ENCODE assay signal across 13 cellular contexts in genomic region chr22:36196254-36197064, GRCh38. TPM values are rescaled to one million over a fixed set of nuclear protein-coding genes. Genes with fewer than 3 reads are reported as not detected.
DNase-seq lines count a peak whose midpoint lies in the region; ATAC-seq and TF ChIP-seq lines count a peak whose summit lies in the region.
"Had no signal": no experiment of that assay in that cellular context is flagged by ENCODE, and none has a peak within 500 bp of the region (broad histone marks: within the 10 kb centered on the region; RNA-seq: fewer than 3 reads in every experiment).

No MANE protein-coding gene starts in this region.

- no peak overlapping the region for H3K9ac ChIP-seq in parathyroid adenoma

- no peak for DNase-seq in right cardiac atrium
- DNase-seq in Right ventricle myocardium superior: no peak
- peak; percentile 55 for DNase-seq in fibroblast of peridontal ligament (ENCODE audit: extremely low read depth)
- no peak for DNase-seq in effector memory CD4-positive, alpha-beta T cell
- DNase-seq in activated effector memory CD4-positive, alpha-beta T cell treated with anti-CD3 and anti-CD28 coated beads, Interleukin-2, amount 50 U/mL, for 16 hours: no peak
- DNase-seq: activated CD4-positive, alpha-beta memory T cell treated with anti-CD3 and anti-CD28 coated beads, Interleukin-2, amount 10 ng/mL, durations not matched to agents 7 days and 5 days; NCI-H446 treated with DMSO at 0.1 percent for 48 hours; stimulated activated naive CD8-positive, alpha-beta T cell treated with anti-CD3 and anti-CD28 coated beads, Interleukin-15, amount 100 ng/mL, for 72 hours had no signal

- intact Hi-C loops in right cardiac atrium (cut with DNase I): loop anchor here in 3 of 4 donors (5.0 to 10.0 kb wide), 4 partner anchors 46 to 91 kb away; no protein-coding TSS in a partner anchor
- intact Hi-C loops in Right ventricle myocardium superior (cut with DNase I): loop anchor here (5.0 kb wide), 2 partner anchors 41 to 81 kb away; partner anchors contain the start of gene APOL2

- peak overlapping the region; percentile 60 for H3K27ac ChIP-seq in right cardiac atrium (ENCODE audit: low read length)
- H3K27ac ChIP-seq in parathyroid adenoma: peak overlapping the region; percentile 11
- no peak overlapping the region for H3K27ac ChIP-seq in effector memory CD4-positive, alpha-beta T cell (ENCODE audit: insufficient read depth, low read length, poor library complexity, severe bottlenecking)
- H3K27ac ChIP-seq: neutrophil had no signal

- H3K36me3 ChIP-seq in parathyroid adenoma (ENCODE audit: control insufficient read depth, insufficient read depth, low read length): no peaks in the 10 kb centered on the region
- no peaks in the 10 kb centered on the region for H3K36me3 ChIP-seq in effector memory CD4-positive, alpha-beta T cell (ENCODE audit: control insufficient read depth, insufficient read depth, low read length)
- H3K36me3 ChIP-seq: esophagus muscularis mucosa, neutrophil had no signal

- no peak overlapping the region for H3K4me2 ChIP-seq in parathyroid adenoma (ENCODE audit: low read length)

- TF ChIP-seq CTCF in parathyroid adenoma (IDR thresholded peaks at IDR 0.05): no peak

- H3K9me3 ChIP-seq in right cardiac atrium (ENCODE audit: control insufficient read depth, low read length) (no peaks in the 10 kb centered on the region), parathyroid adenoma (ENCODE audit: control insufficient read depth, low read length) (no peaks in the 10 kb centered on the region)
- H3K9me3 ChIP-seq in effector memory CD4-positive, alpha-beta T cell (ENCODE audit: control insufficient read depth, low read length): no peaks in the 10 kb centered on the region
- H3K9me3 ChIP-seq: esophagus muscularis mucosa, neutrophil had no signal

- H3K79me2 ChIP-seq in parathyroid adenoma: no peaks in the 10 kb centered on the region

- no peak overlapping the region for H2AFZ ChIP-seq in parathyroid adenoma

- ATAC-seq in right cardiac atrium: no peak
- no peak for ATAC-seq in Right ventricle myocardium superior (ENCODE audit: poor library complexity)
- ATAC-seq in GM21576 (IDR thresholded peaks at IDR 0.05; ENCODE audit: unreplicated experiment): no peak
- ATAC-seq in GM19455 (IDR thresholded peaks at IDR 0.05; ENCODE audit: unreplicated experiment): no peak
- ATAC-seq: stimulated activated naive CD8-positive, alpha-beta T cell treated with anti-CD3 and anti-CD28 coated beads, Interleukin-15, amount 100 ng/mL, for 72 hours had no signal

- H3K27me3 ChIP-seq in right cardiac atrium (ENCODE audit: control insufficient read depth, insufficient read depth) (no peaks in the 10 kb centered on the region), parathyroid adenoma (ENCODE audit: control insufficient read depth, insufficient read depth, low read length) (no peaks in the 10 kb centered on the region)
- no peaks in the 10 kb centered on the region for H3K27me3 ChIP-seq in effector memory CD4-positive, alpha-beta T cell (replicated peaks; ENCODE audit: control insufficient read depth, insufficient read depth, low read length, poor library complexity, severe bottlenecking)
- H3K27me3 ChIP-seq: esophagus muscularis mucosa had no signal

- H3K4me1 ChIP-seq in right cardiac atrium (ENCODE audit: control insufficient read depth, insufficient read depth, low read length): peaks cover 15% of the 10 kb centered on the region
- H3K4me1 ChIP-seq in parathyroid adenoma: no peaks in the 10 kb centered on the region
- H3K4me1 ChIP-seq in effector memory CD4-positive, alpha-beta T cell (ENCODE audit: control insufficient read depth, insufficient read depth, low read length, poor library complexity, severe bottlenecking): no peaks in the 10 kb centered on the region

- WGBS in right cardiac atrium: 37% methylated on average over 6 of the region's 6 CpGs

- no peak overlapping the region for H3K4me3 ChIP-seq in right cardiac atrium (ENCODE audit: low read length)
- H3K4me3 ChIP-seq in parathyroid adenoma (ENCODE audit: low read depth, low read length): no peak overlapping the region
- H3K4me3 ChIP-seq in effector memory CD4-positive, alpha-beta T cell (ENCODE audit: insufficient read depth, low read depth, low read length, poor library complexity, severe bottlenecking): no peak overlapping the region
- H3K4me3 ChIP-seq: esophagus muscularis mucosa had no signal

RNA-seq across cellular contexts. Expression of gene APOL4, which starts 5.2 kb away (rescaled TPM):
- total RNA-seq in right cardiac atrium (1 to 10 TPM in 3 of 4 donors, not detected in 1; 3.1 to 7.4 (median 7.2) TPM), Right ventricle myocardium superior (5.0 TPM)
- polyA plus RNA-seq in right cardiac atrium: 3.8 TPM

RNA-seq across cellular contexts. Expression of gene APOL3, which starts 35.9 kb away (rescaled TPM):
- 10 to 100 TPM; 22.9 to 33.1 (median 26.5) TPM for total RNA-seq in right cardiac atrium
- polyA plus RNA-seq in right cardiac atrium: 23.3 TPM
- 25.5 TPM for total RNA-seq in Right ventricle myocardium superior

RNA-seq across cellular contexts. Expression of gene APOL2, which starts 42.9 kb away (rescaled TPM):
- total RNA-seq in right cardiac atrium (10 to 100 TPM; 39.9 to 54.8 (median 42.9) TPM), Right ventricle myocardium superior (58.6 TPM)
- polyA plus RNA-seq in right cardiac atrium: 29.1 TPM

RNA-seq across cellular contexts. Expression of gene APOL1, which starts 56.5 kb away (rescaled TPM):
- 10 to 100 TPM; 14.0 to 29.8 (median 16.9) TPM for total RNA-seq in right cardiac atrium
- 13.6 TPM for polyA plus RNA-seq in right cardiac atrium
- total RNA-seq in Right ventricle myocardium superior: 16.8 TPM
